ENCODE assay signal across 8 cellular contexts in genomic region chr15:90929709-90930019, GRCh38. TPM values are rescaled to one million over a fixed set of nuclear protein-coding genes. Genes with fewer than 3 reads are reported as not detected.
DNase-seq lines count a peak whose midpoint lies in the region; ATAC-seq and TF ChIP-seq lines count a peak whose summit lies in the region.

No MANE protein-coding gene starts in this region.

- POLR2A ChIA-PET in WTC11 (lab: Charles Lee), result no interaction called here

- H3K27ac ChIP-seq in Peyer's patch (peak overlapping the region; percentile 94 to 97 (median 96)), epithelial cell of prostate (peak overlapping the region; percentile 77), gastrocnemius medialis (peak overlapping the region; percentile 84 to 95 (median 89))

- no peaks in the 10 kb centered on the region for H3K36me3 ChIP-seq in Peyer's patch
- no peaks in the 10 kb centered on the region for H3K36me3 ChIP-seq in gastrocnemius medialis

- CTCF ChIA-PET in WTC11 (lab: Charles Lee), result interaction anchor here (1.2 to 7.0 kb wide), 3 partner anchors 26 to 113 kb away, joined by 3 to 63 read pairs (median 5); partner anchors contain the start of gene MAN2A2

- peak overlapping the region; percentile 81 for H3K4me3 ChIP-seq in GM08714 (ENCODE audit: low read length)
- H3K4me3 ChIP-seq in Peyer's patch, result peak overlapping the region; percentile 56 to 65 (median 60)
- peak overlapping the region; percentile 54 to 76 (median 72) for H3K4me3 ChIP-seq in gastrocnemius medialis

- DNase-seq in Peyer's patch, result peak in 1 of 3 donors; percentile 26
- DNase-seq in epithelial cell of prostate (ENCODE audit: low read depth, low spot score), result no peak
- no peak for DNase-seq in gastrocnemius medialis
- DNase-seq in WTC11 (ENCODE audit: low spot score), result no peak
- no peak for DNase-seq in NCI-H82 (lab: John Stamatoyannopoulos, UW)

- no peaks in the 10 kb centered on the region for H3K36me3 Mint-ChIP-seq in WTC11

- no peaks in the 10 kb centered on the region for H3K27me3 ChIP-seq in Peyer's patch
- H3K27me3 ChIP-seq in gastrocnemius medialis, result no peaks in the 10 kb centered on the region

- no peak overlapping the region for H3K4me3 Mint-ChIP-seq in WTC11

- H3K9me3 ChIP-seq in Peyer's patch (no peaks in the 10 kb centered on the region), gastrocnemius medialis (no peaks in the 10 kb centered on the region)

- H3K27me3 Mint-ChIP-seq in WTC11 (ENCODE audit: low read depth), result peaks cover 12% of the 10 kb centered on the region

- TF ChIP-seq CTCF in Peyer's patch (IDR thresholded peaks at IDR 0.05), result no peak
- no peak for TF ChIP-seq CTCF in gastrocnemius medialis (IDR thresholded peaks at IDR 0.05 in 4 of 5, conservative IDR thresholded peaks at IDR 0.05 in 1 of 5)
- no peak for TF ChIP-seq CTCF in WTC11 (IDR thresholded peaks at IDR 0.05)

- H3K4me1 ChIP-seq in Peyer's patch, result peaks cover 3 to 24% (median 9%) of the 10 kb centered on the region in 4 donors
- H3K4me1 ChIP-seq in gastrocnemius medialis, result peaks cover 32 to 38% of the 10 kb centered on the region in 2 donors

- peaks cover 12% of the 10 kb centered on the region for H3K4me1 Mint-ChIP-seq in WTC11

- H3K9me3 Mint-ChIP-seq in WTC11, result no peaks in the 10 kb centered on the region

- TF ChIP-seq POLR2A in Peyer's patch (IDR thresholded peaks at IDR 0.05), result no peak
- TF ChIP-seq POLR2A in gastrocnemius medialis (IDR thresholded peaks at IDR 0.05), result no peak

- in situ Hi-C loops in gastrocnemius medialis (cut with MboI; ENCODE audit: low sequenced_read_pairs in 4 of 4), result no loop called here

- H3K27ac Mint-ChIP-seq in WTC11, result no peak overlapping the region

- ATAC-seq in gastrocnemius medialis (peak in 1 of 2 donors; percentile 6), HG03108 (IDR thresholded peaks at IDR 0.05; ENCODE audit: unreplicated experiment) (no peak), WTC11 (no peak), GM19467 (IDR thresholded peaks at IDR 0.05; ENCODE audit: unreplicated experiment) (no peak)

- intact Hi-C loops in gastrocnemius medialis (cut with DNase I; ENCODE audit: low total_unique reads), result loop anchor here (5.0 kb wide), 1 partner anchor 212 kb away; the partner anchor contains the start of gene BLM

TF ChIP-seq in WTC11, 78 proteins besides CTCF, POLR2A, EP300 and RAD21 (continues in another document):
- no peak for TF ChIP-seq USF2 (CRISPR knock-in tag; IDR thresholded peaks at IDR 0.05)
- no peak for TF ChIP-seq HMGXB4 (CRISPR knock-in tag; IDR thresholded peaks at IDR 0.05)
- TF ChIP-seq ZNF219 (CRISPR knock-in tag; IDR thresholded peaks at IDR 0.05; ENCODE audit: borderline replicate concordance), result no peak
- no peak for TF ChIP-seq ZNF263 (CRISPR knock-in tag; IDR thresholded peaks at IDR 0.05; ENCODE audit: low read depth)
- TF ChIP-seq CDX4 (CRISPR knock-in tag; IDR thresholded peaks at IDR 0.05; ENCODE audit: borderline replicate concordance), result no peak
- no peak for TF ChIP-seq SP1 (CRISPR knock-in tag; conservative IDR thresholded peaks at IDR 0.05)
- no peak for TF ChIP-seq EMX1 (CRISPR knock-in tag; IDR thresholded peaks at IDR 0.05)
- no peak for TF ChIP-seq ZNF317 (CRISPR knock-in tag; IDR thresholded peaks at IDR 0.05; ENCODE audit: borderline replicate concordance, low read depth)
- no peak for TF ChIP-seq GABPB1 (CRISPR knock-in tag; IDR thresholded peaks at IDR 0.05)
- no peak for TF ChIP-seq FOXP4 (CRISPR knock-in tag; IDR thresholded peaks at IDR 0.05)
- TF ChIP-seq GTF2I (CRISPR knock-in tag; conservative IDR thresholded peaks at IDR 0.05), result no peak
- no peak for TF ChIP-seq ZBTB43 (CRISPR knock-in tag; IDR thresholded peaks at IDR 0.05)
- TF ChIP-seq SOX15 (CRISPR knock-in tag; IDR thresholded peaks at IDR 0.05), result no peak
- TF ChIP-seq TEAD4 (CRISPR knock-in tag; IDR thresholded peaks at IDR 0.05), result no peak

RNA-seq across cellular contexts. Expression of gene HDDC3, which starts 2.7 kb away (rescaled TPM):
- total RNA-seq in Peyer's patch (10 to 100 TPM; 16.5 to 35.6 (median 23.4) TPM), gastrocnemius medialis (10 to 100 TPM; 13.4 to 22.2 (median 17.2) TPM), WTC11 (2021) (16.4 to 23.6 TPM (median 21.7 TPM) in 3 replicates)

RNA-seq across cellular contexts. Expression of gene UNC45A, which starts 5.4 kb away (rescaled TPM):
- total RNA-seq in Peyer's patch (10 to 100 TPM; 45.6 to 78.4 (median 55.3) TPM), gastrocnemius medialis (1 to 10 TPM; 6.8 to 9.6 (median 7.6) TPM), WTC11 (2021) (92.1 to 102 TPM (median 101 TPM) in 3 replicates)

RNA-seq across cellular contexts. Expression of gene RCCD1, which starts 25.0 kb away (rescaled TPM):
- total RNA-seq in Peyer's patch (10 to 100 TPM; 10.2 to 23.1 (median 20.1) TPM), gastrocnemius medialis (1 to 10 TPM; 1.4 to 4.8 (median 4.4) TPM), WTC11 (2021) (26.1 to 31.9 TPM (median 27.8 TPM) in 3 replicates)

RNA-seq across cellular contexts. Expression of gene MAN2A2, which starts 26.6 kb away (rescaled TPM):
- total RNA-seq in Peyer's patch (100 to 1,000 TPM in 3 of 4 donors, 10 to 100 TPM in 1; 76.2 to 188 (median 141) TPM), gastrocnemius medialis (100 to 1,000 TPM in 2 of 4 donors, 10 to 100 TPM in 2; 56.8 to 124 (median 92.4) TPM), WTC11 (2021) (27.9 to 31.5 TPM (median 31.0 TPM) in 3 replicates)

RNA-seq across cellular contexts. Expression of gene FES, which starts 45.4 kb away (rescaled TPM):
- total RNA-seq in Peyer's patch (10 to 100 TPM in 3 of 4 donors, 1 to 10 TPM in 1; 4.7 to 37.1 (median 20.5) TPM), gastrocnemius medialis (10 to 100 TPM in 2 of 4 donors, 1 to 10 TPM in 2; 5.3 to 13.5 (median 10.1) TPM), WTC11 (2021) (9.7 to 10.2 TPM (median 10.0 TPM) in 3 replicates)
